Comparison of ENCODE assay signal across 26 cellular contexts in the genomic region with DNA sequence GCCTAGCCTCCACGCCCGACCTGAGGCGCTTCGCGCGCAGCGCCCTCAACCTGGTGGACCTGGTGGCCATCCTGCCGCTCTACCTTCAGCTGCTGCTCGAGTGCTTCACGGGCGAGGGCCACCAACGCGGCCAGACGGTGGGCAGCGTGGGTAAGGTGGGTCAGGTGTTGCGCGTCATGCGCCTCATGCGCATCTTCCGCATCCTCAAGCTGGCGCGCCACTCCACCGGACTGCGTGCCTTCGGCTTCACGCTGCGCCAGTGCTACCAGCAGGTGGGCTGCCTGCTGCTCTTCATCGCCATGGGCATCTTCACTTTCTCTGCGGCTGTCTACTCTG. TPM values are rescaled to one million over a fixed set of nuclear protein-coding genes. Genes with fewer than 3 reads are reported as not detected.
DNase-seq lines count a peak whose midpoint lies in the region; ATAC-seq, FAIRE-seq and TF ChIP-seq lines count a peak whose summit lies in the region.
"Had no signal": no experiment of that assay in that cellular context is flagged by ENCODE, and none has a peak within 500 bp of the region (broad histone marks: within the 10 kb centered on the region; RNA-seq: fewer than 3 reads in every experiment).

No MANE protein-coding gene starts in this region.

- FAIRE-seq in kidney (lab: Jason Lieb, UNC), result no peak
- FAIRE-seq: A549, D721Med, GM12891, GM18507, H1 had no signal

- intact Hi-C loops in kidney (cut with DNase I), result no loop called here
- intact Hi-C loops in testis (cut with DNase I; ENCODE audit: low total_unique reads), result no loop called here
- intact Hi-C loops in dorsolateral prefrontal cortex (cut with DNase I), result no loop called here

- H3K27me3 ChIP-seq in GM06990 (replicated peaks; ENCODE audit: control insufficient read depth, insufficient read depth, low read length) (no peaks in the 10 kb centered on the region), WERI-Rb-1 (ENCODE audit: insufficient read depth, low read depth, severe bottlenecking) (no peaks in the 10 kb centered on the region), testis (no peaks in the 10 kb centered on the region), dorsolateral prefrontal cortex (no peaks in the 10 kb centered on the region)
- H3K27me3 ChIP-seq: BE2C; BLaER1 treated with 17β-estradiol and CSF1 and Interleukin-3, amounts not matched to agents 10 nM and 100 nM had no signal

- peaks cover under 1 to 20% of the 10 kb centered on the region in 2 donors for H3K9me3 Mint-ChIP-seq in stimulated activated naive CD8-positive, alpha-beta T cell treated with anti-CD3 and anti-CD28 coated beads, Interleukin-15, amount 100 ng/mL, for 72 hours
- H3K9me3 Mint-ChIP-seq: CD4-positive, alpha-beta T cell had no signal

- ATAC-seq in stimulated activated naive CD8-positive, alpha-beta T cell treated with anti-CD3 and anti-CD28 coated beads, Interleukin-15, amount 100 ng/mL, for 72 hours, result no peak
- ATAC-seq: A549 had no signal

- H3K4me1 Mint-ChIP-seq in stimulated activated naive CD8-positive, alpha-beta T cell treated with anti-CD3 and anti-CD28 coated beads, Interleukin-15, amount 100 ng/mL, for 72 hours, result no peaks in the 10 kb centered on the region
- H3K4me1 Mint-ChIP-seq: CD14-positive monocyte; CD8-positive, alpha-beta memory T cell had no signal

- H3K27me3 Mint-ChIP-seq in stimulated activated naive CD8-positive, alpha-beta T cell treated with anti-CD3 and anti-CD28 coated beads, Interleukin-15, amount 100 ng/mL, for 72 hours, result no peaks in the 10 kb centered on the region
- H3K27me3 Mint-ChIP-seq: CD4-positive, alpha-beta T cell; CD8-positive, alpha-beta memory T cell had no signal

- no peak for TF ChIP-seq POLR2A in testis (IDR thresholded peaks at IDR 0.05)

- no peaks in the 10 kb centered on the region for H3K36me3 ChIP-seq in GM06990 (ENCODE audit: control insufficient read depth, insufficient read depth, low read length)
- H3K36me3 ChIP-seq in WERI-Rb-1, result peaks cover 15% of the 10 kb centered on the region
- H3K36me3 ChIP-seq in kidney (ENCODE audit: control insufficient read depth in 1 of 2, insufficient read depth in 2 of 2, low read length in 2 of 2), result no peaks in the 10 kb centered on the region
- no peaks in the 10 kb centered on the region for H3K36me3 ChIP-seq in testis (ENCODE audit: low read depth, missing control alignments)

- H3K4me1 ChIP-seq in kidney (ENCODE audit: control insufficient read depth in 1 of 2, insufficient read depth in 1 of 2, low read depth in 1 of 2, low read length in 2 of 2) (peaks cover 3 to 12% of the 10 kb centered on the region in 2 donors), testis (peaks cover 4% of the 10 kb centered on the region)

- peak overlapping the region; percentile 92 for H3K27ac ChIP-seq in WERI-Rb-1
- H3K27ac ChIP-seq in kidney (ENCODE audit: low read depth in 2 of 2, low read length in 2 of 2), result no peak overlapping the region
- H3K27ac ChIP-seq in testis, result no peak overlapping the region
- no peak overlapping the region for H3K27ac ChIP-seq in dorsolateral prefrontal cortex
- H3K27ac ChIP-seq: A549; BLaER1 treated with 17β-estradiol and CSF1 and Interleukin-3, amounts not matched to agents 10 nM and 100 nM had no signal

- peak overlapping the region in 1 of 2 donors; percentile 40 for H3K27ac Mint-ChIP-seq in stimulated activated naive CD8-positive, alpha-beta T cell treated with anti-CD3 and anti-CD28 coated beads, Interleukin-15, amount 100 ng/mL, for 72 hours
- H3K27ac Mint-ChIP-seq: CD14-positive monocyte; CD4-positive, alpha-beta T cell; CD8-positive, alpha-beta memory T cell had no signal

- TF ChIP-seq CTCF in GM06990 (IDR thresholded peaks at IDR 0.05; ENCODE audit: insufficient read depth, low read length, poor library complexity, severe bottlenecking), result no peak
- TF ChIP-seq CTCF in WERI-Rb-1 (IDR thresholded peaks at IDR 0.05; ENCODE audit: low read depth, low read length), result peak; percentile 13; the same call in 1 of the 2 replicates
- TF ChIP-seq CTCF in kidney (IDR thresholded peaks at IDR 0.05; ENCODE audit: borderline replicate concordance, extremely low read depth, insufficient read depth), result no peak
- TF ChIP-seq CTCF in testis (IDR thresholded peaks at IDR 0.05), result no peak
- TF ChIP-seq CTCF in dorsolateral prefrontal cortex (IDR thresholded peaks at IDR 0.05 in 54 of 56, conservative IDR thresholded peaks at IDR 0.05 in 2 of 56; ENCODE audit: low read depth in 1 of 56, partially characterized antibody in 56 of 56), result no peak

- no peak overlapping the region for H3K4me3 Mint-ChIP-seq in stimulated activated naive CD8-positive, alpha-beta T cell treated with anti-CD3 and anti-CD28 coated beads, Interleukin-15, amount 100 ng/mL, for 72 hours
- H3K4me3 Mint-ChIP-seq: CD14-positive monocyte; CD4-positive, alpha-beta T cell; CD8-positive, alpha-beta memory T cell had no signal

- H3K9me3 ChIP-seq in WERI-Rb-1 (ENCODE audit: severe bottlenecking), result no peaks in the 10 kb centered on the region
- no peaks in the 10 kb centered on the region for H3K9me3 ChIP-seq in kidney (ENCODE audit: control insufficient read depth in 1 of 2, low read length in 2 of 2)
- H3K9me3 ChIP-seq in testis, result no peaks in the 10 kb centered on the region
- H3K9me3 ChIP-seq: A549, BE2C had no signal

- WGBS in testis, 2 donors, result 70 to 77% methylated on average over 2 to 29 of the region's 29 CpGs

- H3K4me3 ChIP-seq in GM06990 (replicated peaks; ENCODE audit: low read depth, low read length), result no peak overlapping the region
- H3K4me3 ChIP-seq in WERI-Rb-1 (ENCODE audit: low read depth, low read length), result peak overlapping the region; percentile 70
- H3K4me3 ChIP-seq in kidney (ENCODE audit: low read length in 2 of 2), result no peak overlapping the region
- peak overlapping the region; percentile 48 to 60 for H3K4me3 ChIP-seq in testis
- H3K4me3 ChIP-seq in dorsolateral prefrontal cortex, result no peak overlapping the region
- H3K4me3 ChIP-seq: A549; BLaER1 treated with 17β-estradiol and CSF1 and Interleukin-3, amounts not matched to agents 10 nM and 100 nM had no signal

- DNase-seq in GM06990 (ENCODE audit: extremely low read depth, insufficient read length), result peak; percentile 15
- no peak for DNase-seq in WERI-Rb-1
- peak; percentile 71 for DNase-seq in kidney
- DNase-seq in testis, result no peak
- DNase-seq in dorsolateral prefrontal cortex, result no peak
- DNase-seq in stimulated activated naive CD8-positive, alpha-beta T cell treated with anti-CD3 and anti-CD28 coated beads, Interleukin-15, amount 100 ng/mL, for 72 hours, result no peak
- no peak for DNase-seq in activated effector memory CD4-positive, alpha-beta T cell treated with anti-CD3 and anti-CD28 coated beads, Interleukin-2, amount 50 U/mL, for 16 hours
- DNase-seq: 8988T; ACHN; AML-193; BE2C; CD4-positive, alpha-beta T cell; CD8-positive, alpha-beta memory T cell; DMS 273 treated with DMSO at 0.1 percent for 48 hours; DMS79; EL; GDM1; H7; HCEC 1CT had no signal

- H3K9ac ChIP-seq in kidney (ENCODE audit: low read length in 2 of 2), result no peak overlapping the region
- H3K9ac ChIP-seq: BLaER1 treated with 17β-estradiol and CSF1 and Interleukin-3, amounts not matched to agents 10 nM and 100 nM had no signal

RNA-seq across cellular contexts. Expression of gene KCNV2, which starts 1.4 kb away (rescaled TPM):
- total RNA-seq in kidney (not detected), testis (1 to 10 TPM; 4.3 to 8.4 TPM), dorsolateral prefrontal cortex (under 1 TPM in 2 of 120 experiments, not detected in 118; 0.20 to 0.27 TPM)
- polyA plus RNA-seq in kidney (ENCODE audit: insufficient read depth, low read depth, low replicate concordance) (not detected), testis (ENCODE audit: insufficient read depth, low read depth, low replicate concordance) (4.7 TPM)
- total RNA-seq: CD4-positive, alpha-beta T cell; CD8-positive, alpha-beta memory T cell; H1 had no signal
- polyA plus RNA-seq: A549; CD14-positive monocyte; CD8-positive, alpha-beta memory T cell; H1 had no signal

Comparison
In these comparisons a context has a peak if more than half of its experiments do, and no peak if none do; other contexts are left out.
1. DNase-seq: peak in GM06990 (single experiment) and kidney (single experiment); none in WERI-Rb-1 (single experiment), testis (single experiment), dorsolateral prefrontal cortex (0 of 10), stimulated activated naive CD8-positive, alpha-beta T cell treated with anti-CD3 and anti-CD28 coated beads, Interleukin-15, amount 100 ng/mL, for 72 hours (0 of 2) and activated effector memory CD4-positive, alpha-beta T cell treated with anti-CD3 and anti-CD28 coated beads, Interleukin-2, amount 50 U/mL, for 16 hours (single experiment).
2. H3K4me3 ChIP-seq: peak in WERI-Rb-1 (single experiment) and testis (2 of 2); none in GM06990 (single experiment), kidney (0 of 2) and dorsolateral prefrontal cortex (0 of 59).